Comparison of ENCODE assay signal across 8 cellular contexts in the genomic region with DNA sequence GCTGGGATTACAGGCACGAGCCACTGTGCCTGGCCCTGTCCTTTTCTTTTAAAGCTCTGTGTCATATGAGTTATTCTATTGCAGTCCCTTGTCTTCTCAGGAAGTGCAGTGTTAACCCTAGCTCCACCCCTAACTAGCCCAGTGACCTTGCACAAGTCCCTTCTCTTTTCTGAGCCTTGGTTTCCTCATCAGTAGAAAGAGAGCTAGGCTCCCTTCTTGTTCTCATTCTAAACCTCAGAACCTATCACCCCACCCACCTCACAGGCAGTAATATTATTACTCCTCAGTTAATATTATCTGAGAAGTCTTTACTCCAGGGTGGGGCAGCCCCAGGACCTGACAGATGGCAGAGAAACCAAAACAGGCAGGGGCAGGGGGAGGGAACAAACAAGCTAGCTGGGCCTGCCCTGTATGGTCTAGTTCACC. TPM values are rescaled to one million over a fixed set of nuclear protein-coding genes. Genes with fewer than 3 reads are reported as not detected.
DNase-seq lines count a peak whose midpoint lies in the region; ATAC-seq and TF ChIP-seq lines count a peak whose summit lies in the region.

No MANE protein-coding gene starts in this region.

- no peaks in the 10 kb centered on the region for H3K36me3 Mint-ChIP-seq in dendritic cell treated with granulocyte-macrophage colony-stimulating factor and Interleukin-4, amounts not matched to agents 40 ng/mL and 50 ng/mL, for 4 days (ENCODE audit: low read depth)

- H3K27ac ChIP-seq in osteoblast (ENCODE audit: low read depth, low read length) (no peak overlapping the region), hepatocyte (no peak overlapping the region)

- H3K9me3 ChIP-seq in osteoblast (ENCODE audit: low read depth, low read length) (no peaks in the 10 kb centered on the region), hepatocyte (ENCODE audit: low read depth) (no peaks in the 10 kb centered on the region)

- H3K9me3 Mint-ChIP-seq in dendritic cell treated with granulocyte-macrophage colony-stimulating factor and Interleukin-4, amounts not matched to agents 40 ng/mL and 50 ng/mL, for 4 days = no peaks in the 10 kb centered on the region

- peak; percentile 32 for ATAC-seq in GM18505 (IDR thresholded peaks at IDR 0.05; ENCODE audit: unreplicated experiment)
- peak; percentile 46 for ATAC-seq in GM21526 (IDR thresholded peaks at IDR 0.05; ENCODE audit: low FRiP score, unreplicated experiment)

- H3K36me3 ChIP-seq in osteoblast (ENCODE audit: insufficient read depth, low read length) (no peaks in the 10 kb centered on the region), H7 (replicated peaks; ENCODE audit: control insufficient read depth, insufficient read depth, low read length) (no peaks in the 10 kb centered on the region), hepatocyte (replicated peaks; ENCODE audit: insufficient read depth, low read depth) (no peaks in the 10 kb centered on the region)

- H3K4me1 ChIP-seq in osteoblast (ENCODE audit: insufficient read depth, low read length) (no peaks in the 10 kb centered on the region), hepatocyte (ENCODE audit: insufficient read depth) (peaks cover 4% of the 10 kb centered on the region)

- no peak overlapping the region for H3K4me2 ChIP-seq in osteoblast (ENCODE audit: insufficient read depth, low read length)
- no peak overlapping the region for H3K4me2 ChIP-seq in hepatocyte

- H3K4me1 Mint-ChIP-seq in dendritic cell treated with granulocyte-macrophage colony-stimulating factor and Interleukin-4, amounts not matched to agents 40 ng/mL and 50 ng/mL, for 4 days (ENCODE audit: low read depth) = peaks cover 44% of the 10 kb centered on the region

- TF ChIP-seq POLR2A in GM18505 (IDR thresholded peaks at IDR 0.05; ENCODE audit: borderline replicate concordance, extremely low read depth, insufficient read depth, insufficient read length) = no peak

- no peaks in the 10 kb centered on the region for H3K9me2 ChIP-seq in hepatocyte (replicated peaks; ENCODE audit: insufficient read depth)

- H3K27me3 ChIP-seq in osteoblast (ENCODE audit: insufficient read depth, low read length) (no peaks in the 10 kb centered on the region), H7 (ENCODE audit: control insufficient read depth, insufficient read depth, low read length) (no peaks in the 10 kb centered on the region), hepatocyte (no peaks in the 10 kb centered on the region)

- H3K79me2 ChIP-seq in osteoblast (ENCODE audit: insufficient read depth, low read length) (no peaks in the 10 kb centered on the region), hepatocyte (peaks cover 32% of the 10 kb centered on the region)

- peak overlapping the region; percentile 87 for H3K27ac Mint-ChIP-seq in dendritic cell treated with granulocyte-macrophage colony-stimulating factor and Interleukin-4, amounts not matched to agents 40 ng/mL and 50 ng/mL, for 4 days

- TF ChIP-seq CTCF in osteoblast (IDR thresholded peaks at IDR 0.05; ENCODE audit: extremely low read depth, low read depth, low read length) = no peak
- no peak for TF ChIP-seq CTCF in hepatocyte (IDR thresholded peaks at IDR 0.05; ENCODE audit: poor library complexity)

- H4K20me1 ChIP-seq in osteoblast (ENCODE audit: insufficient read depth, low read length) (no peaks in the 10 kb centered on the region), hepatocyte (ENCODE audit: insufficient read depth, poor library complexity, severe bottlenecking) (no peaks in the 10 kb centered on the region)

- WGBS in hepatocyte (ENCODE audit: low lambda C conversion rate, missing lambda C conversion rate) = 91% methylated on average over 1 of the region's 1 CpG

- peak overlapping the region; percentile 31 for H3K4me3 ChIP-seq in Jurkat, Clone E6-1 (ENCODE audit: low read length)
- H3K4me3 ChIP-seq in osteoblast (ENCODE audit: insufficient read depth, low read length) (no peak overlapping the region), H7 (ENCODE audit: insufficient read depth, low read depth, low read length) (no peak overlapping the region), hepatocyte (no peak overlapping the region)

- intact Hi-C loops in dendritic cell treated with granulocyte-macrophage colony-stimulating factor and Interleukin-4, amounts not matched to agents 40 ng/mL and 50 ng/mL, for 4 days (cut with micrococcal nuclease) = loop anchor here (1.0 kb wide), 1 partner anchor 9 kb away; no protein-coding TSS in a partner anchor

- H3K4me3 Mint-ChIP-seq in dendritic cell treated with granulocyte-macrophage colony-stimulating factor and Interleukin-4, amounts not matched to agents 40 ng/mL and 50 ng/mL, for 4 days = peak overlapping the region; percentile 40

- no peaks in the 10 kb centered on the region for H3K27me3 Mint-ChIP-seq in dendritic cell treated with granulocyte-macrophage colony-stimulating factor and Interleukin-4, amounts not matched to agents 40 ng/mL and 50 ng/mL, for 4 days

- peak; percentile 57 for DNase-seq in Jurkat, Clone E6-1 (ENCODE audit: low read depth, low spot score)
- DNase-seq in osteoblast (ENCODE audit: insufficient read length, low spot score, missing footprints) (no peak), H7 (no peak), anterior cingulate cortex (lab: John Stamatoyannopoulos, UW) (no peak), hepatocyte (ENCODE audit: low spot score) (no peak)

- no peak overlapping the region for H2AFZ ChIP-seq in osteoblast (ENCODE audit: low read length)
- H2AFZ ChIP-seq in hepatocyte = no peak overlapping the region

RNA-seq across cellular contexts. Expression of a gene that starts 7.2 kb away (rescaled TPM):
- polyA plus RNA-seq in Jurkat, Clone E6-1 (2012; ENCODE audit: insufficient read depth, insufficient read length) = 142 TPM
- total RNA-seq in osteoblast = 4.7 and 6.5 TPM in 2 replicates
- 14.3 and 20.5 TPM in 2 replicates for total RNA-seq in H7 (2014; rRNA removed; shearing (Covaris generic))
- 24.8 and 44.9 TPM in 2 replicates for total RNA-seq in hepatocyte
- 24.2 and 30.2 TPM in 2 replicates for polyA plus RNA-seq in hepatocyte
